Comparison of ENCODE assay signal across 23 cellular contexts in the genomic region with DNA sequence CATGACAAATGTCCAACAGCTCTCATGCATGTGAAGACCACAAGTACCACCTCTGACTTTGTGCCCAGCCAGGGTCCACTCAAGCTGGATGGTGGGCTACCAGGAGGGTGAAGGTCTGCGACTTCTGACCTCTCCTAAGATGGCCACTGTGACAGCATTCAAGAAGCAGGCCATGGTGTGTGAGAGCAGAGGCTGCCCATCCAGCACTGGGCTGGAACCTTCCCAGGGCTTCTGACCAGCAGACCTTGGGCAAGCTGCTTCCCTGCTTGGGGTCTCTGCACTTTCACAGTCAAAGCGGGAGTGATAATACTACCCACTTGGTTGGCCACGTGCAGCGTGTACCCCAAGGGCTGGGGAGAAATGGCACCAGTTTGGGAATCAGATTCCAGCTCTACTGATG. TPM values are rescaled to one million over a fixed set of nuclear protein-coding genes. Genes with fewer than 3 reads are reported as not detected.
DNase-seq lines count a peak whose midpoint lies in the region; ATAC-seq, FAIRE-seq and TF ChIP-seq lines count a peak whose summit lies in the region.
"Had no signal": no experiment of that assay in that cellular context is flagged by ENCODE, and none has a peak within 500 bp of the region (broad histone marks: within the 10 kb centered on the region; RNA-seq: fewer than 3 reads in every experiment).

No MANE protein-coding gene starts in this region.

- CTCF ChIA-PET in HepG2 (lab: Yijun Ruan, JAX; ENCODE audit: low intra/inter-chr PET ratio, low total read pairs), result no interaction called here

- H3K4me1 Mint-ChIP-seq in nephron progenitor cell (peaks cover 9% of the 10 kb centered on the region), type B pancreatic cell (ENCODE audit: unreplicated experiment) (peaks cover 3% of the 10 kb centered on the region)
- H3K4me1 Mint-ChIP-seq: CD4-positive, CD25-positive, alpha-beta regulatory T cell had no signal

- no peak for DNase-seq in heart left ventricle
- DNase-seq in Right ventricle myocardium inferior (ENCODE audit: missing footprints), result no peak
- DNase-seq in HepG2 (ENCODE audit: low spot score), result no peak
- no peak for DNase-seq in right lobe of liver
- DNase-seq in nephron progenitor cell, result no peak
- no peak for DNase-seq in type B pancreatic cell (ENCODE audit: extremely low spot score, unreplicated experiment)
- DNase-seq: 8988T; ACHN; AML-193; BE2C; Caco-2; CD4-positive, CD25-positive, alpha-beta regulatory T cell; CD8-positive, alpha-beta T cell; DMS153; DND-41; GM23248; H9 had no signal

- TF ChIP-seq RAD21 in HepG2 (CRISPR knock-in tag; IDR thresholded peaks at IDR 0.05), result no peak

- H3K9me3 Mint-ChIP-seq in nephron progenitor cell (no peaks in the 10 kb centered on the region), type B pancreatic cell (no peaks in the 10 kb centered on the region)
- H3K9me3 Mint-ChIP-seq: CD8-positive, alpha-beta T cell; H9 had no signal

- BruUV-seq in HepG2 (replicated peaks; lab: Mats Ljungman, UMichigan), result no TSS peak

- peak overlapping the region in 8 of 12 donors; percentile 57 to 80 (median 74) for H3K27ac ChIP-seq in heart left ventricle
- no peak overlapping the region for H3K27ac ChIP-seq in HepG2 (ENCODE audit: extremely low read length, insufficient read depth, low read length)
- H3K27ac ChIP-seq in right lobe of liver, result no peak overlapping the region
- H3K27ac ChIP-seq: A549, C4-2B, GM23248 had no signal

- in situ Hi-C loops in HepG2 (cut with HindIII; ENCODE audit: extremely low pct_ligation_motif_present, low pct_unique_long_range_greater_than_20kb), result no loop called here

- H3K4me2 ChIP-seq in HepG2 (ENCODE audit: low read depth, low read length), result no peak overlapping the region
- H3K4me2 ChIP-seq: A549 had no signal

- WGBS in heart left ventricle, 4 donors, result 91 to 95% (median 93%) methylated on average over 2 to 4 of the region's 4 CpGs; no CpG with 5 or more reads in 1 of the 4 donors
- no CpG with 5 or more reads among the region's 4 CpGs for WGBS in HepG2 (ENCODE audit: low lambda C conversion rate)
- WGBS in right lobe of liver (ENCODE audit: insufficient coverage, low coverage, low lambda C conversion rate, missing lambda C conversion rate), result no CpG with 5 or more reads among the region's 4 CpGs

- POLR2A ChIA-PET in HepG2 (lab: Yijun Ruan, JAX), result no interaction called here

- H3K4me3 ChIP-seq in heart left ventricle (no peak overlapping the region), HepG2 (replicated peaks in 1 of 3; ENCODE audit: insufficient read depth in 1 of 3, low read depth in 2 of 3, low read length in 3 of 3) (no peak overlapping the region), right lobe of liver (no peak overlapping the region)
- H3K4me3 ChIP-seq: A549, GM23248 had no signal

- no peaks in the 10 kb centered on the region for H3K27me3 ChIP-seq in heart left ventricle
- H3K27me3 ChIP-seq in HepG2 (ENCODE audit: control insufficient read depth in 1 of 2, insufficient read depth in 2 of 2, low read length in 2 of 2), result no peaks in the 10 kb centered on the region
- no peaks in the 10 kb centered on the region for H3K27me3 ChIP-seq in right lobe of liver
- H3K27me3 ChIP-seq: BE2C had no signal

- no peak overlapping the region for H2AFZ ChIP-seq in HepG2 (ENCODE audit: low read length)
- H2AFZ ChIP-seq: GM23248 had no signal

- TF ChIP-seq EP300 in HepG2 (IDR thresholded peaks at IDR 0.05; ENCODE audit: low read depth in 2 of 2, low read length in 2 of 2) (no peak), HepG2 (CRISPR knock-in tag; IDR thresholded peaks at IDR 0.05; ENCODE audit: borderline replicate concordance) (no peak)

- H3K9ac ChIP-seq in HepG2 (ENCODE audit: insufficient read depth, low read depth, low read length), result no peak overlapping the region
- H3K9ac ChIP-seq: GM23248 had no signal

- ATAC-seq in heart left ventricle, result no peak
- ATAC-seq in Right ventricle myocardium inferior, result no peak
- no peak for ATAC-seq in HepG2
- ATAC-seq in right lobe of liver, result no peak
- no peak for ATAC-seq in HG03439 (IDR thresholded peaks at IDR 0.05; ENCODE audit: unreplicated experiment)
- ATAC-seq: A549; CD8-positive, alpha-beta T cell; HCT116 had no signal

- H3K36me3 Mint-ChIP-seq in nephron progenitor cell (ENCODE audit: low read depth) (peaks cover 22% of the 10 kb centered on the region), type B pancreatic cell (peaks cover 3% of the 10 kb centered on the region)

- no peak for FAIRE-seq in HepG2 (lab: Jason Lieb, UNC)
- FAIRE-seq: A549, G401.6, GM12892 had no signal

- H4K20me1 ChIP-seq in HepG2 (ENCODE audit: insufficient read depth, low read length), result no peaks in the 10 kb centered on the region

- intact Hi-C loops in heart left ventricle (cut with DNase I), result loop anchor here in 1 of 10 donors (5.0 kb wide), 1 partner anchor 46 kb away; no protein-coding TSS in a partner anchor
- intact Hi-C loops in Right ventricle myocardium inferior (cut with DNase I), result no loop called here
- intact Hi-C loops in HepG2 (cut with micrococcal nuclease; ENCODE audit: unreplicated experiment), result no loop called here
- intact Hi-C loops in right lobe of liver (cut with DNase I), result no loop called here

- H3K79me2 ChIP-seq in HepG2 (ENCODE audit: insufficient read depth, low read length), result no peaks in the 10 kb centered on the region

- H3K9me3 ChIP-seq in heart left ventricle (no peaks in the 10 kb centered on the region), HepG2 (ENCODE audit: low read length) (no peaks in the 10 kb centered on the region), right lobe of liver (no peaks in the 10 kb centered on the region)
- H3K9me3 ChIP-seq: BE2C had no signal

- H3K4me3 Mint-ChIP-seq in nephron progenitor cell (no peak overlapping the region), type B pancreatic cell (no peak overlapping the region)
- H3K4me3 Mint-ChIP-seq: CD4-positive, CD25-positive, alpha-beta regulatory T cell; CD8-positive, alpha-beta T cell; H9 had no signal

- peaks cover 2% of the 10 kb centered on the region for H3K27me3 Mint-ChIP-seq in nephron progenitor cell (ENCODE audit: low read depth, poor library complexity)
- H3K27me3 Mint-ChIP-seq in type B pancreatic cell, result no peaks in the 10 kb centered on the region
- H3K27me3 Mint-ChIP-seq: CD4-positive, CD25-positive, alpha-beta regulatory T cell had no signal

- H3K27ac Mint-ChIP-seq in nephron progenitor cell, result peak overlapping the region; percentile 39
- no peak overlapping the region for H3K27ac Mint-ChIP-seq in type B pancreatic cell
- H3K27ac Mint-ChIP-seq: CD4-positive, CD25-positive, alpha-beta regulatory T cell; CD8-positive, alpha-beta T cell; H9 had no signal

- no peak for TF ChIP-seq POLR2A in heart left ventricle (IDR thresholded peaks at IDR 0.05)
- TF ChIP-seq POLR2A in HepG2 (IDR thresholded peaks at IDR 0.05; ENCODE audit: insufficient read depth in 1 of 2, low read depth in 2 of 2, low read length in 2 of 2), result no peak
- TF ChIP-seq POLR2A in right lobe of liver (IDR thresholded peaks at IDR 0.05), result no peak

- H3K36me3 ChIP-seq in heart left ventricle (peaks cover 0 to 62% (median 32%) of the 10 kb centered on the region in 9 donors), HepG2 (replicated peaks in 1 of 2; ENCODE audit: control insufficient read depth in 1 of 2, insufficient read depth in 2 of 2, low read length in 2 of 2) (peaks cover 9 to 57% of the 10 kb centered on the region in 2 experiments), right lobe of liver (peaks cover 0 to 37% (median 10%) of the 10 kb centered on the region in 4 donors)

- H3K4me1 ChIP-seq in heart left ventricle (peaks cover 0 to 18% (median 8%) of the 10 kb centered on the region in 12 donors), HepG2 (ENCODE audit: insufficient read depth, low read length) (peaks cover 19% of the 10 kb centered on the region), right lobe of liver (peaks cover 0 to 19% (median 7%) of the 10 kb centered on the region in 4 donors)
- H3K4me1 ChIP-seq: A549, BE2C, Caco-2 had no signal

- TF ChIP-seq CTCF in heart left ventricle (IDR thresholded peaks at IDR 0.05) (no peak), HepG2 (CRISPR knock-in tag; IDR thresholded peaks at IDR 0.05) (no peak), right lobe of liver (IDR thresholded peaks at IDR 0.05) (no peak), nephron progenitor cell (IDR thresholded peaks at IDR 0.05) (no peak), type B pancreatic cell (conservative IDR thresholded peaks at IDR 0.05) (no peak)

RNA-seq across cellular contexts. Expression of a gene that starts 10.4 kb away (rescaled TPM):
- 10 to 100 TPM; 29.5 to 43.3 (median 34.4) TPM for total RNA-seq in heart left ventricle
- polyA plus RNA-seq in heart left ventricle, result 10 to 100 TPM; 38.1 to 43.4 TPM
- 61.7 TPM for total RNA-seq in Right ventricle myocardium inferior
- total RNA-seq in HepG2 (2016; rRNA removed; fragmentation: Illumina TruSeq; extraction: Trizol), result 77.3 and 112 TPM in 2 replicates
- 32.4 and 42.7 TPM in 2 replicates for total RNA-seq in HepG2 (2016; cell fraction: cytosol; rRNA removed; fragmentation: Illumina TruSeq; extraction: Trizol; ENCODE audit: low read depth)
- 80.5 and 108 TPM in 2 replicates for total RNA-seq in HepG2 (2016; cell fraction: insoluble cytoplasmic fraction; rRNA removed; fragmentation: Illumina TruSeq; extraction: Trizol)
- total RNA-seq in HepG2 (2016; cell fraction: membrane; rRNA removed; fragmentation: Illumina TruSeq; extraction: Trizol), result 59.5 and 67.4 TPM in 2 replicates
- total RNA-seq in HepG2 (2016; cell fraction: nucleus; rRNA removed; fragmentation: Illumina TruSeq; extraction: Trizol), result 37.8 and 41.0 TPM in 2 replicates
- 26.1 and 33.2 TPM in 2 replicates for polyA plus RNA-seq in HepG2 (2011; rRNA removed)
- 29.9 and 32.2 TPM in 2 replicates for polyA plus RNA-seq in HepG2 (2011; cell fraction: cytosol; rRNA removed)
- 34.9 and 43.2 TPM in 2 replicates for polyA plus RNA-seq in HepG2 (2011; cell fraction: nucleus; rRNA removed)
- 39.1 and 40.4 TPM in 2 replicates for polyA plus RNA-seq in HepG2 (2012)
- polyA plus RNA-seq in HepG2 (2016; cell fraction: cytosol; fragmentation: Illumina TruSeq; extraction: Trizol; ENCODE audit: low read depth), result 36.6 and 44.0 TPM in 2 replicates
- 98.7 and 99.8 TPM in 2 replicates for polyA plus RNA-seq in HepG2 (2016; cell fraction: insoluble cytoplasmic fraction; fragmentation: Illumina TruSeq; extraction: Trizol; ENCODE audit: low read depth)
- 39.9 and 52.5 TPM in 2 replicates for polyA plus RNA-seq in HepG2 (2016; cell fraction: membrane; fragmentation: Illumina TruSeq; extraction: Trizol; ENCODE audit: low read depth)
- polyA plus RNA-seq in HepG2 (2016; cell fraction: nucleus; fragmentation: Illumina TruSeq; extraction: Trizol; ENCODE audit: insufficient read depth, low read depth), result 58.2 and 63.9 TPM in 2 replicates
- polyA minus RNA-seq in HepG2 (2011; rRNA and poly(A)+ RNA removed; ENCODE audit: low replicate concordance), result 37.1 and 53.3 TPM in 2 replicates
- 11.8 and 16.2 TPM in 2 replicates for polyA minus RNA-seq in HepG2 (2011; cell fraction: cytosol; rRNA and poly(A)+ RNA removed)
- 21.0 and 29.1 TPM in 2 replicates for polyA minus RNA-seq in HepG2 (2011; cell fraction: nucleus; rRNA and poly(A)+ RNA removed)
- 10 to 100 TPM; 42.6 to 99.8 (median 65.2) TPM for total RNA-seq in right lobe of liver
- 38.1 and 39.0 TPM in 2 replicates for total RNA-seq in type B pancreatic cell (ENCODE audit: low replicate concordance)

RNA-seq across cellular contexts. Expression of a gene that starts 10.7 kb away (rescaled TPM):
- total RNA-seq in heart left ventricle (10 to 100 TPM in 5 of 9 donors, 1 to 10 TPM in 4; 7.9 to 14.9 (median 10.1) TPM), Right ventricle myocardium inferior (11.8 TPM), HepG2 (2016; rRNA removed; fragmentation: Illumina TruSeq; extraction: Trizol) (47.1 and 66.9 TPM in 2 replicates), right lobe of liver (10 to 100 TPM; 14.2 to 60.0 (median 37.6) TPM), type B pancreatic cell (ENCODE audit: low replicate concordance) (27.0 and 28.1 TPM in 2 replicates)
- polyA plus RNA-seq in heart left ventricle (10 to 100 TPM; 13.4 to 13.9 TPM), HepG2 (2011; rRNA removed) (11.6 and 22.5 TPM in 2 replicates)
- 15.1 and 17.9 TPM in 2 replicates for total RNA-seq in HepG2 (2016; cell fraction: cytosol; rRNA removed; fragmentation: Illumina TruSeq; extraction: Trizol; ENCODE audit: low read depth)
- total RNA-seq in HepG2 (2016; cell fraction: insoluble cytoplasmic fraction; rRNA removed; fragmentation: Illumina TruSeq; extraction: Trizol), result 40.9 and 70.6 TPM in 2 replicates
- total RNA-seq in HepG2 (2016; cell fraction: membrane; rRNA removed; fragmentation: Illumina TruSeq; extraction: Trizol), result 34.1 and 39.6 TPM in 2 replicates
- total RNA-seq in HepG2 (2016; cell fraction: nucleus; rRNA removed; fragmentation: Illumina TruSeq; extraction: Trizol), result 38.8 and 47.2 TPM in 2 replicates
- 12.4 and 13.5 TPM in 2 replicates for polyA plus RNA-seq in HepG2 (2011; cell fraction: cytosol; rRNA removed)
- polyA plus RNA-seq in HepG2 (2011; cell fraction: nucleus; rRNA removed), result 32.0 and 47.6 TPM in 2 replicates
- polyA plus RNA-seq in HepG2 (2012), result 19.2 and 28.6 TPM in 2 replicates
- polyA plus RNA-seq in HepG2 (2016; cell fraction: cytosol; fragmentation: Illumina TruSeq; extraction: Trizol; ENCODE audit: low read depth), result 16.3 and 19.9 TPM in 2 replicates
- polyA plus RNA-seq in HepG2 (2016; cell fraction: insoluble cytoplasmic fraction; fragmentation: Illumina TruSeq; extraction: Trizol; ENCODE audit: low read depth), result 42.0 and 50.4 TPM in 2 replicates
- polyA plus RNA-seq in HepG2 (2016; cell fraction: membrane; fragmentation: Illumina TruSeq; extraction: Trizol; ENCODE audit: low read depth), result 26.9 and 30.0 TPM in 2 replicates
- 78.2 and 82.6 TPM in 2 replicates for polyA plus RNA-seq in HepG2 (2016; cell fraction: nucleus; fragmentation: Illumina TruSeq; extraction: Trizol; ENCODE audit: insufficient read depth, low read depth)
- 19.6 and 22.9 TPM in 2 replicates for polyA minus RNA-seq in HepG2 (2011; rRNA and poly(A)+ RNA removed; ENCODE audit: low replicate concordance)
- 6.1 and 8.0 TPM in 2 replicates for polyA minus RNA-seq in HepG2 (2011; cell fraction: cytosol; rRNA and poly(A)+ RNA removed)
- polyA minus RNA-seq in HepG2 (2011; cell fraction: nucleus; rRNA and poly(A)+ RNA removed), result 12.2 and 21.1 TPM in 2 replicates

Comparison
In these comparisons a context has a peak if more than half of its experiments do, and no peak if none do; other contexts are left out.
1. H3K27ac ChIP-seq: peak in heart left ventricle (8 of 12); none in HepG2 (single experiment) and right lobe of liver (0 of 3).